In the genomic region with DNA sequence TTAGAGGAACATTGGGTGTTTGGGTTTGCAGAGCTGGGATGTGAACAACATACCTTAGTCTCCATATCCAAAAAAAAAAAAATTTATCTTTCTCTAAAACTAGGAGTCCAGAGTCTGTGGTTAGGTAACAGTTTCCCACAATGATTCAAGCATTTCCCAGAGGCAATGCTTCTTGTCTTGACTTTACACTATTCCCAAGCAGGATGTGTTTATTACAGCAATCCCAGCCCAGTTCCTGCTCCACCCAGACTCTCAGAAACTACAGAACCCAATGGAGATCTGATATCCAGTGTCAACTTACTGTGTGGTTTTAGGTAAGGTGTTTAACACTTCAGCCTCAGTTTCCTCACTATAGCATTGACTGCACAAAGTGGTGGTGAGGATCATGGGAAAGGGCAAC, we compare ENCODE assay signal across 13 cellular contexts. TPM values are rescaled to one million over a fixed set of nuclear protein-coding genes. Genes with fewer than 3 reads are reported as not detected.
A peak's percentile ranks its signal among the peaks of the same experiment; 100 is the strongest.
DNase-seq lines count a peak whose midpoint lies in the region; ATAC-seq and TF ChIP-seq lines count a peak whose summit lies in the region.
"Had no signal": no experiment of that assay in that cellular context is flagged by ENCODE, and none has a peak within 500 bp of the region (broad histone marks: within the 10 kb centered on the region; RNA-seq: fewer than 3 reads in every experiment).

No MANE protein-coding gene starts in this region.

- no peaks in the 10 kb centered on the region for H3K79me2 ChIP-seq in parathyroid adenoma

- peak overlapping the region; percentile 29; the same call in 1 of the 2 replicates for H3K27ac ChIP-seq in 22Rv1
- H3K27ac ChIP-seq in epithelial cell of prostate = peak overlapping the region; percentile 61
- H3K27ac ChIP-seq in parathyroid adenoma = peak overlapping the region; percentile 98
- H3K27ac ChIP-seq: KMS-11 had no signal

- TF ChIP-seq CTCF in 22Rv1 (IDR thresholded peaks at IDR 0.05) (no peak), HFFc6 (IDR thresholded peaks at IDR 0.05) (no peak), parathyroid adenoma (IDR thresholded peaks at IDR 0.05) (no peak), chondrocyte (IDR thresholded peaks at IDR 0.05) (no peak)

- H3K27me3 Mint-ChIP-seq in HFFc6 (ENCODE audit: insufficient read depth) = no peaks in the 10 kb centered on the region; the same call in 1 of the 2 replicates
- H3K27me3 Mint-ChIP-seq in chondrocyte (ENCODE audit: low read depth) = no peaks in the 10 kb centered on the region
- H3K27me3 Mint-ChIP-seq in activated naive CD8-positive, alpha-beta T cell treated with anti-CD3 and anti-CD28 coated beads, Interleukin-2, amount 50 U/mL, for 24 hours = no peaks in the 10 kb centered on the region
- H3K27me3 Mint-ChIP-seq: activated CD4-positive, alpha-beta memory T cell treated with anti-CD3 and anti-CD28 coated beads, Interleukin-2, amount 10 ng/mL, durations not matched to agents 7 days and 5 days; B cell; T-helper 17 cell had no signal

- no peaks in the 10 kb centered on the region for H3K9me3 ChIP-seq in parathyroid adenoma (ENCODE audit: control insufficient read depth, low read length)

- H3K27ac Mint-ChIP-seq in HFFc6 (peak overlapping the region; percentile 40; the same call in 1 of the 2 replicates), chondrocyte (ENCODE audit: unreplicated experiment) (no peak overlapping the region)
- no peak overlapping the region for H3K27ac Mint-ChIP-seq in activated naive CD8-positive, alpha-beta T cell treated with anti-CD3 and anti-CD28 coated beads, Interleukin-2, amount 50 U/mL, for 24 hours
- H3K27ac Mint-ChIP-seq: activated CD4-positive, alpha-beta memory T cell treated with anti-CD3 and anti-CD28 coated beads, Interleukin-2, amount 10 ng/mL, durations not matched to agents 7 days and 5 days had no signal

- no peak overlapping the region for H3K4me2 ChIP-seq in parathyroid adenoma (ENCODE audit: low read length)
- H3K4me2 ChIP-seq: KMS-11 had no signal

- no peak overlapping the region for H3K9ac ChIP-seq in parathyroid adenoma
- H3K9ac ChIP-seq: KMS-11 had no signal

- H2AFZ ChIP-seq in parathyroid adenoma = no peak overlapping the region

- H3K9me3 Mint-ChIP-seq in HFFc6 = no peaks in the 10 kb centered on the region
- H3K9me3 Mint-ChIP-seq in chondrocyte (ENCODE audit: low read depth) = no peaks in the 10 kb centered on the region
- H3K9me3 Mint-ChIP-seq in activated naive CD8-positive, alpha-beta T cell treated with anti-CD3 and anti-CD28 coated beads, Interleukin-2, amount 50 U/mL, for 24 hours = no peaks in the 10 kb centered on the region
- H3K9me3 Mint-ChIP-seq: activated CD4-positive, alpha-beta memory T cell treated with anti-CD3 and anti-CD28 coated beads, Interleukin-2, amount 10 ng/mL, durations not matched to agents 7 days and 5 days had no signal

- no peak overlapping the region for H3K4me3 ChIP-seq in parathyroid adenoma (ENCODE audit: low read depth, low read length)

- peaks cover 10% of the 10 kb centered on the region for H3K4me1 ChIP-seq in parathyroid adenoma

- DNase-seq in HFFc6 (peak; percentile 12), epithelial cell of prostate (ENCODE audit: low read depth, low spot score) (no peak), chondrocyte (ENCODE audit: low spot score) (no peak), C1 segment of cervical spinal cord (lab: John Stamatoyannopoulos, UW) (no peak)
- DNase-seq in activated naive CD8-positive, alpha-beta T cell treated with anti-CD3 and anti-CD28 coated beads, Interleukin-2, amount 50 U/mL, for 24 hours = no peak
- DNase-seq: activated CD4-positive, alpha-beta memory T cell treated with anti-CD3 and anti-CD28 coated beads, Interleukin-2, amount 10 ng/mL, durations not matched to agents 7 days and 5 days; activated naive CD4-positive, alpha-beta T cell treated with anti-CD3 and anti-CD28 coated beads, Interleukin-2, amount 50 U/mL, for 16 hours; T-helper 17 cell had no signal

- H3K4me1 Mint-ChIP-seq in HFFc6 (ENCODE audit: low read depth) = peaks cover 32% of the 10 kb centered on the region
- H3K4me1 Mint-ChIP-seq in chondrocyte (ENCODE audit: low read depth) = peaks cover 3% of the 10 kb centered on the region
- H3K4me1 Mint-ChIP-seq in activated naive CD8-positive, alpha-beta T cell treated with anti-CD3 and anti-CD28 coated beads, Interleukin-2, amount 50 U/mL, for 24 hours = peaks cover 35% of the 10 kb centered on the region

- H3K4me3 Mint-ChIP-seq in HFFc6 (no peak overlapping the region), chondrocyte (ENCODE audit: unreplicated experiment) (no peak overlapping the region)
- H3K4me3 Mint-ChIP-seq in activated naive CD8-positive, alpha-beta T cell treated with anti-CD3 and anti-CD28 coated beads, Interleukin-2, amount 50 U/mL, for 24 hours = no peak overlapping the region
- H3K4me3 Mint-ChIP-seq: activated CD4-positive, alpha-beta memory T cell treated with anti-CD3 and anti-CD28 coated beads, Interleukin-2, amount 10 ng/mL, durations not matched to agents 7 days and 5 days; B cell; T-helper 17 cell had no signal

- no peaks in the 10 kb centered on the region for H3K27me3 ChIP-seq in parathyroid adenoma (ENCODE audit: control insufficient read depth, insufficient read depth, low read length)

- peaks cover 41% of the 10 kb centered on the region for H3K36me3 Mint-ChIP-seq in HFFc6 (ENCODE audit: low read depth)
- H3K36me3 Mint-ChIP-seq in chondrocyte (ENCODE audit: low read depth) = peaks cover 26% of the 10 kb centered on the region
- peaks cover 40% of the 10 kb centered on the region for H3K36me3 Mint-ChIP-seq in activated naive CD8-positive, alpha-beta T cell treated with anti-CD3 and anti-CD28 coated beads, Interleukin-2, amount 50 U/mL, for 24 hours (ENCODE audit: low read depth)

- no peaks in the 10 kb centered on the region for H3K36me3 ChIP-seq in parathyroid adenoma (ENCODE audit: control insufficient read depth, insufficient read depth, low read length)

- no peak for ATAC-seq in activated naive CD8-positive, alpha-beta T cell treated with anti-CD3 and anti-CD28 coated beads, Interleukin-2, amount 50 U/mL, for 24 hours
- ATAC-seq in HG02571 (IDR thresholded peaks at IDR 0.05; ENCODE audit: unreplicated experiment) = no peak
- ATAC-seq: T-helper 17 cell had no signal

RNA-seq across cellular contexts. Expression of a gene that starts 2.3 kb away (rescaled TPM):
- 1 to 10 TPM; 2.4 to 3.5 (median 2.9) TPM for total RNA-seq in HFFc6 (2021; fragmentation: NEBNext Ultra II Directional; extraction: Animal tissue kit (Norgen Biotek cat#: 25700))
- 4.6 to 7.3 TPM (median 6.9 TPM) in 3 replicates for total RNA-seq in chondrocyte

Comparison
In these comparisons a context has a peak if more than half of its experiments do, and no peak if none do; other contexts are left out.
1. H3K27ac ChIP-seq: peak in every context shown above with its lines; median percentile 98 in parathyroid adenoma; 61 in epithelial cell of prostate; 29 in 22Rv1.